1 cellular context compared by ENCODE assay signal in genomic region chr20:38158701-38159325, GRCh38.
TF ChIP-seq lines count a peak whose summit lies in the region.

No MANE protein-coding gene starts in this region.

TF ChIP-seq in K562, 482 proteins besides CTCF, POLR2A, EP300 and RAD21 (continued from another document):
- TF ChIP-seq PHTF2 (CRISPR knock-in tag; IDR thresholded peaks at IDR 0.05): 0 out of 2 replicates have a peak, but pooled peaks have one; percentile 52
- TF ChIP-seq CTBP1 (IDR thresholded peaks at IDR 0.05; ENCODE audit: borderline replicate concordance): peak; percentile 86; the same call in 1 of the 2 replicates
- no peak for TF ChIP-seq HNRNPUL1 (IDR thresholded peaks at IDR 0.05; ENCODE audit: low read length)
- TF ChIP-seq POLR3A (IDR thresholded peaks at IDR 0.05; ENCODE audit: borderline replicate concordance, extremely low read depth, insufficient read depth, insufficient read length): no peak
- TF ChIP-seq OTX1 (CRISPR knock-in tag; IDR thresholded peaks at IDR 0.05): no peak
- TF ChIP-seq GATAD2A (IDR thresholded peaks at IDR 0.05): peak; percentile 92
- TF ChIP-seq ATF1 (CRISPR knock-in tag; IDR thresholded peaks at IDR 0.05): no peak
- TF ChIP-seq ATF1 (tag; IDR thresholded peaks at IDR 0.05): peak; percentile 39; the same call in 1 of the 2 replicates
- peak; percentile 92 for TF ChIP-seq MTA3 (IDR thresholded peaks at IDR 0.05; ENCODE audit: borderline replicate concordance)
- TF ChIP-seq, protein P1, sequence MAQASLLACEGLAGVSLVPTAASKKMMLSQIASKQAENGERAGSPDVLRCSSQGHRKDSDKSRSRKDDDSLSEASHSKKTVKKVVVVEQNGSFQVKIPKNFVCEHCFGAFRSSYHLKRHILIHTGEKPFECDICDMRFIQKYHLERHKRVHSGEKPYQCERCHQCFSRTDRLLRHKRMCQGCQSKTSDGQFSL (CRISPR knock-in tag; IDR thresholded peaks at IDR 0.05): no peak
- TF ChIP-seq, protein P1 (tag; IDR thresholded peaks at IDR 0.05): peak in 1 of 2 experiments; percentile 40; a peak in 1 of 4 replicates
- peak; percentile 68; the same call in 1 of the 2 replicates for TF ChIP-seq MTA1 (IDR thresholded peaks at IDR 0.05; ENCODE audit: borderline replicate concordance)
- peak; percentile 69; the same call in 1 of the 2 replicates for TF ChIP-seq EHMT2 (IDR thresholded peaks at IDR 0.05)
- TF ChIP-seq ETS2 (tag; IDR thresholded peaks at IDR 0.05; ENCODE audit: borderline replicate concordance, poor library complexity, severe bottlenecking): peak; percentile 44
- TF ChIP-seq TRIM28 (IDR thresholded peaks at IDR 0.05): 0 out of 2 replicates have a peak, but pooled peaks have one; percentile 39
- TF ChIP-seq, protein P2, sequence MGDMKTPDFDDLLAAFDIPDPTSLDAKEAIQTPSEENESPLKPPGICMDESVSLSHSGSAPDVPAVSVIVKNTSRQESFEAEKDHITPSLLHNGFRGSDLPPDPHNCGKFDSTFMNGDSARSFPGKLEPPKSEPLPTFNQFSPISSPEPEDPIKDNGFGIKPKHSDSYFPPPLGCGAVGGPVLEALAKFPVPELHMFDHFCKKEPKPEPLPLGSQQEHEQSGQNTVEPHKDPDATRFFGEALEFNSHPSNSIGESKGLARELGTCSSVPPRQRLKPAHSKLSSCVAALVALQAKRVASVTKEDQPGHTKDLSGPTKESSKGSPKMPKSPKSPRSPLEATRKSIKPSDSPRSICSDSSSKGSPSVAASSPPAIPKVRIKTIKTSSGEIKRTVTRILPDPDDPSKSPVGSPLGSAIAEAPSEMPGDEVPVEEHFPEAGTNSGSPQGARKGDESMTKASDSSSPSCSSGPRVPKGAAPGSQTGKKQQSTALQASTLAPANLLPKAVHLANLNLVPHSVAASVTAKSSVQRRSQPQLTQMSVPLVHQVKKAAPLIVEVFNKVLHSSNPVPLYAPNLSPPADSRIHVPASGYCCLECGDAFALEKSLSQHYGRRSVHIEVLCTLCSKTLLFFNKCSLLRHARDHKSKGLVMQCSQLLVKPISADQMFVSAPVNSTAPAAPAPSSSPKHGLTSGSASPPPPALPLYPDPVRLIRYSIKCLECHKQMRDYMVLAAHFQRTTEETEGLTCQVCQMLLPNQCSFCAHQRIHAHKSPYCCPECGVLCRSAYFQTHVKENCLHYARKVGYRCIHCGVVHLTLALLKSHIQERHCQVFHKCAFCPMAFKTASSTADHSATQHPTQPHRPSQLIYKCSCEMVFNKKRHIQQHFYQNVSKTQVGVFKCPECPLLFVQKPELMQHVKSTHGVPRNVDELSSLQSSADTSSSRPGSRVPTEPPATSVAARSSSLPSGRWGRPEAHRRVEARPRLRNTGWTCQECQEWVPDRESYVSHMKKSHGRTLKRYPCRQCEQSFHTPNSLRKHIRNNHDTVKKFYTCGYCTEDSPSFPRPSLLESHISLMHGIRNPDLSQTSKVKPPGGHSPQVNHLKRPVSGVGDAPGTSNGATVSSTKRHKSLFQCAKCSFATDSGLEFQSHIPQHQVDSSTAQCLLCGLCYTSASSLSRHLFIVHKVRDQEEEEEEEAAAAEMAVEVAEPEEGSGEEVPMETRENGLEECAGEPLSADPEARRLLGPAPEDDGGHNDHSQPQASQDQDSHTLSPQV (IDR thresholded peaks at IDR 0.05): peak; percentile 97
- TF ChIP-seq POLR2AphosphoS5 (IDR thresholded peaks at IDR 0.05; ENCODE audit: control insufficient read depth, insufficient read depth, low read depth, low read length): peak; percentile 91
- TF ChIP-seq, protein P3, sequence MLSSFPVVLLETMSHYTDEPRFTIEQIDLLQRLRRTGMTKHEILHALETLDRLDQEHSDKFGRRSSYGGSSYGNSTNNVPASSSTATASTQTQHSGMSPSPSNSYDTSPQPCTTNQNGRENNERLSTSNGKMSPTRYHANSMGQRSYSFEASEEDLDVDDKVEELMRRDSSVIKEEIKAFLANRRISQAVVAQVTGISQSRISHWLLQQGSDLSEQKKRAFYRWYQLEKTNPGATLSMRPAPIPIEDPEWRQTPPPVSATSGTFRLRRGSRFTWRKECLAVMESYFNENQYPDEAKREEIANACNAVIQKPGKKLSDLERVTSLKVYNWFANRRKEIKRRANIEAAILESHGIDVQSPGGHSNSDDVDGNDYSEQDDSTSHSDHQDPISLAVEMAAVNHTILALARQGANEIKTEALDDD (IDR thresholded peaks at IDR 0.05): peak; percentile 99
- TF ChIP-seq ZNF311 (CRISPR knock-in tag; IDR thresholded peaks at IDR 0.05): no peak
